Comparison of ENCODE assay signal across 1 cellular context in the genomic region with DNA sequence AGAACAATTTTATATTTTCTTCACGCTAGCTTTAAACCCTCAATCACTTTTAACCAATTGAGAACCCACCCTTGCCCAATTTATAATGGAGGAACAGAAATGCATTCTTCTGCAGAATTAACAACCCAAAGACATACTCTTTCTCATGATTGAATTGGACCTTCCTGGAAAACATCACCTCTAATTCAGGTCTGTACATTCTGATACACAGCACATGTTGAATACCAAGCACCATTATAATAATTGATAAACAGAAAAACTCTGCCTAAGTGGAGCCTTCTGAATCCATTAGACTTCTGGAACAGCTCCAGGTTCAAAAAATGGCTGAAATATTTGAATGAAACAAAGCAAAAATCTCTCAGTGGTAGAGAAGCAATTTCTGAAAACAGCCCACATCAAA.
TF ChIP-seq lines count a peak whose summit lies in the region.

No MANE protein-coding gene starts in this region.

TF ChIP-seq in SK-N-SH treated with all-trans-retinoic acid at 6 μM for 48 hours, 23 proteins besides CTCF, POLR2A, EP300 and RAD21 (continued from another document):
- TF ChIP-seq, protein P1, sequence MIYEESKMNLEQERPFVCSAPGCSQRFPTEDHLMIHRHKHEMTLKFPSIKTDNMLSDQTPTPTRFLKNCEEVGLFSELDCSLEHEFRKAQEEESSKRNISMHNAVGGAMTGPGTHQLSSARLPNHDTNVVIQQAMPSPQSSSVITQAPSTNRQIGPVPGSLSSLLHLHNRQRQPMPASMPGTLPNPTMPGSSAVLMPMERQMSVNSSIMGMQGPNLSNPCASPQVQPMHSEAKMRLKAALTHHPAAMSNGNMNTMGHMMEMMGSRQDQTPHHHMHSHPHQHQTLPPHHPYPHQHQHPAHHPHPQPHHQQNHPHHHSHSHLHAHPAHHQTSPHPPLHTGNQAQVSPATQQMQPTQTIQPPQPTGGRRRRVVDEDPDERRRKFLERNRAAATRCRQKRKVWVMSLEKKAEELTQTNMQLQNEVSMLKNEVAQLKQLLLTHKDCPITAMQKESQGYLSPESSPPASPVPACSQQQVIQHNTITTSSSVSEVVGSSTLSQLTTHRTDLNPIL (CRISPR knock-in tag; IDR thresholded peaks at IDR 0.05; ENCODE audit: low read depth): no peak
